In genomic region chr1:40040511-40041465, GRCh38 we compare ENCODE assay signal across 8 cellular contexts. TPM values are rescaled to one million over a fixed set of nuclear protein-coding genes. Genes with fewer than 3 reads are reported as not detected.
DNase-seq lines count a peak whose midpoint lies in the region; ATAC-seq, FAIRE-seq and TF ChIP-seq lines count a peak whose summit lies in the region.

Gene CAP1 (plus strand): TSS chr1:40040729. CDS start chr1:40059347, 18,618 bp downstream.

- peaks cover 5 to 10% of the 10 kb centered on the region in 2 experiments for H3K36me3 ChIP-seq in keratinocyte (ENCODE audit: control insufficient read depth in 2 of 2, extremely low read depth in 1 of 2, insufficient read depth in 2 of 2, low read length in 2 of 2)

- H3K9me1 ChIP-seq in keratinocyte (ENCODE audit: control insufficient read depth, extremely low read depth, insufficient read depth, low read length): no peaks in the 10 kb centered on the region

- H3K27me3 ChIP-seq in keratinocyte (ENCODE audit: control insufficient read depth, extremely low read depth, insufficient read depth, low read length): no peaks in the 10 kb centered on the region

- TF ChIP-seq CTCF in AG09319 (IDR thresholded peaks at IDR 0.05; ENCODE audit: low read depth, low read length): no peak
- TF ChIP-seq CTCF in keratinocyte (optimal IDR thresholded peaks at IDR 0.05 in 1 of 3, IDR thresholded peaks at IDR 0.05 in 1 of 3, conservative IDR thresholded peaks at IDR 0.05 in 1 of 3; ENCODE audit: extremely low read depth in 1 of 3, insufficient read depth in 2 of 3, low read length in 3 of 3): no peak

- no peaks in the 10 kb centered on the region for H3K9me3 ChIP-seq in keratinocyte (ENCODE audit: control insufficient read depth, low read depth, low read length)

- peaks cover 52% of the 10 kb centered on the region for H3K79me2 ChIP-seq in keratinocyte (ENCODE audit: control insufficient read depth, insufficient read depth, low read length)

- FAIRE-seq in keratinocyte (lab: Jason Lieb, UNC): no peak

- peak; percentile 82 for ATAC-seq in GM19035 (IDR thresholded peaks at IDR 0.05; ENCODE audit: unreplicated experiment)
- peak; percentile 80 for ATAC-seq in HG03354 (IDR thresholded peaks at IDR 0.05; ENCODE audit: poor library complexity, severe bottlenecking, unreplicated experiment)

- peak; percentile 98 for DNase-seq in AG09319 (ENCODE audit: extremely low read depth, low read depth)
- peak; percentile 97 for DNase-seq in NCI-H446 treated with DMSO at 0.1 percent for 48 hours (lab: John Stamatoyannopoulos, UW)
- DNase-seq in activated CD4-positive, alpha-beta T cell treated with anti-CD3 and anti-CD28 coated beads for 1 hour: peak; percentile 99
- peak; percentile 100 for DNase-seq in cerebellum (ENCODE audit: low spot score)
- peak; percentile 88 for DNase-seq in keratinocyte (ENCODE audit: low read depth, low spot score)
- DNase-seq in stimulated activated CD4-positive, alpha-beta T cell treated with anti-CD3 and anti-CD28 coated beads, Interleukin-15, amount 100 ng/mL, for 24 hours: peak; percentile 100

- peak within 1 kb of the TSS; percentile 97 for H3K27ac ChIP-seq in keratinocyte (ENCODE audit: control insufficient read depth, insufficient read depth, low read length)

- H3K4me3 ChIP-seq in keratinocyte (ENCODE audit: control insufficient read depth in 2 of 3, extremely low read depth in 1 of 3, insufficient read depth in 2 of 3, low read depth in 1 of 3, low read length in 3 of 3): peak within 1 kb of the TSS; percentile 88 to 100 (median 88)

- H4K20me1 ChIP-seq in keratinocyte (ENCODE audit: control insufficient read depth, extremely low read depth, insufficient read depth, low read length): peaks cover 9% of the 10 kb centered on the region

- peaks cover 54% of the 10 kb centered on the region for H3K4me1 ChIP-seq in keratinocyte (ENCODE audit: control insufficient read depth, extremely low read depth, insufficient read depth, low read length)

- dilution Hi-C loops in keratinocyte (cut with MboI; ENCODE audit: extremely low pct_ligation_motif_present, low sequenced_read_pairs): no loop called here

- H3K9ac ChIP-seq in keratinocyte (ENCODE audit: control insufficient read depth, extremely low read depth, insufficient read depth, low read length): peak within 1 kb of the TSS; percentile 97

- H3K4me2 ChIP-seq in keratinocyte (ENCODE audit: control insufficient read depth, extremely low read depth, insufficient read depth, low read depth, low read length): peak within 1 kb of the TSS; percentile 92

- peak within 1 kb of the TSS; percentile 79 for H2AFZ ChIP-seq in keratinocyte (ENCODE audit: control insufficient read depth, low read length)

RNA-seq across cellular contexts. Expression of gene CAP1, which starts in this region (rescaled TPM):
- total RNA-seq in cerebellum: 78.8 TPM
- polyA plus RNA-seq in keratinocyte: 891 to 1,048 TPM (median 959 TPM) in 3 replicates
- polyA plus RNA-seq in keratinocyte (2011; ENCODE audit: low read depth): 326 TPM
- polyA plus RNA-seq in keratinocyte (2011; cell fraction: cytosol; rRNA removed): 709 and 1,075 TPM in 2 replicates
- polyA plus RNA-seq in keratinocyte (2011; cell fraction: nucleus; rRNA removed): 719 and 800 TPM in 2 replicates
- 341 and 764 TPM in 2 replicates for polyA plus RNA-seq in keratinocyte (2012; ENCODE audit: low replicate concordance)
- polyA minus RNA-seq in keratinocyte: 321 to 717 TPM (median 599 TPM) in 3 replicates
- polyA minus RNA-seq in keratinocyte (2011; cell fraction: cytosol; rRNA and poly(A)+ RNA removed): 500 TPM
- polyA minus RNA-seq in keratinocyte (2011; cell fraction: nucleus; rRNA and poly(A)+ RNA removed): 428 and 621 TPM in 2 replicates

Comparison
In these comparisons a context has a peak if more than half of its experiments do, and no peak if none do; other contexts are left out.
1. Peak in every context shown above with its lines: DNase-seq, ATAC-seq, H3K4me3 ChIP-seq and H3K27ac ChIP-seq.